Comparison of ENCODE assay signal across 23 cellular contexts in genomic region chr17:28904800-28905199, GRCh38. TPM values are rescaled to one million over a fixed set of nuclear protein-coding genes. Genes with fewer than 3 reads are reported as not detected.
DNase-seq lines count a peak whose midpoint lies in the region; ATAC-seq, FAIRE-seq and TF ChIP-seq lines count a peak whose summit lies in the region.
"Had no signal": no experiment of that assay in that cellular context is flagged by ENCODE, and none has a peak within 500 bp of the region (broad histone marks: within the 10 kb centered on the region; RNA-seq: fewer than 3 reads in every experiment).

No MANE protein-coding gene starts in this region.

- H3K4me1 ChIP-seq in HepG2 (ENCODE audit: insufficient read depth, low read length), result peaks cover 52% of the 10 kb centered on the region
- H3K4me1 ChIP-seq in right lobe of liver, result peaks cover 0 to 26% (median 2%) of the 10 kb centered on the region in 4 donors

- POLR2A ChIA-PET in HepG2 (lab: Yijun Ruan, JAX), result no interaction called here

- TF ChIP-seq EP300 in HepG2 (IDR thresholded peaks at IDR 0.05; ENCODE audit: low read depth in 2 of 2, low read length in 2 of 2) (no peak), HepG2 (CRISPR knock-in tag; IDR thresholded peaks at IDR 0.05; ENCODE audit: borderline replicate concordance) (no peak)

- CTCF ChIA-PET in HepG2 (lab: Yijun Ruan, JAX; ENCODE audit: low intra/inter-chr PET ratio, low total read pairs), result interaction anchor here (3.6 kb wide), 1 partner anchor 11 kb away, joined by 36 read pairs; no protein-coding TSS in a partner anchor

- no peak for TF ChIP-seq RAD21 in HepG2 (CRISPR knock-in tag; IDR thresholded peaks at IDR 0.05)

- H3K4me2 ChIP-seq in HepG2 (ENCODE audit: low read depth, low read length), result no peak overlapping the region

- DNase-seq in HepG2 (ENCODE audit: low spot score), result no peak
- DNase-seq in right lobe of liver, result no peak
- DNase-seq in epithelial cell of esophagus (ENCODE audit: low read depth), result peak; percentile 26
- no peak for DNase-seq in NCI-H146 (lab: John Stamatoyannopoulos, UW)
- DNase-seq in activated gamma-delta T cell (lab: John Stamatoyannopoulos, UW), result no peak
- DNase-seq in lower leg skin (ENCODE audit: low spot score in 2 of 2), result no peak
- DNase-seq: activated CD8-positive, alpha-beta memory T cell treated with anti-CD3 and anti-CD28 coated beads, Interleukin-2, amount 50 U/mL, for 4 hours; activated naive CD4-positive, alpha-beta T cell; DND-41; foreskin melanocyte; GOT3; IMR-90; left lung; MV-4-11; NCI-H2029; NCI-H510A treated with DMSO at 0.1 percent for 48 hours; pancreas; SIG-M5; stimulated activated CD4-positive, alpha-beta T cell treated with anti-CD3 and anti-CD28 coated beads, Interleukin-4, amount 100 ng/mL, for 1 hour; T-helper 2 cell had no signal

- WGBS in HepG2 (ENCODE audit: low lambda C conversion rate), result 69% methylated on average over 4 of the region's 4 CpGs
- 40% methylated on average over 4 of the region's 4 CpGs for WGBS in right lobe of liver (ENCODE audit: insufficient coverage, low coverage, low lambda C conversion rate, missing lambda C conversion rate)
- 45 to 59% methylated on average over 4 of the region's 4 CpGs for WGBS in lower leg skin, 2 donors

- BruUV-seq in HepG2 (replicated peaks; lab: Mats Ljungman, UMichigan), result no TSS peak

- TF ChIP-seq POLR2A in HepG2 (IDR thresholded peaks at IDR 0.05; ENCODE audit: insufficient read depth in 1 of 2, low read depth in 2 of 2, low read length in 2 of 2) (no peak), right lobe of liver (IDR thresholded peaks at IDR 0.05) (no peak), lower leg skin (IDR thresholded peaks at IDR 0.05) (no peak)

- H3K36me3 ChIP-seq in HepG2 (replicated peaks in 1 of 2; ENCODE audit: control insufficient read depth in 1 of 2, insufficient read depth in 2 of 2, low read length in 2 of 2), result peaks cover 6 to 36% of the 10 kb centered on the region in 2 experiments; a peak in 3 of 5 replicates
- H3K36me3 ChIP-seq in right lobe of liver, result peaks cover 0 to 25% (median 8%) of the 10 kb centered on the region in 4 donors

- no peak for FAIRE-seq in HepG2 (lab: Jason Lieb, UNC)
- FAIRE-seq: astrocyte, colon, GM18507, pancreas had no signal

- H3K9me3 ChIP-seq in HepG2 (ENCODE audit: low read length) (no peaks in the 10 kb centered on the region), right lobe of liver (no peaks in the 10 kb centered on the region)
- H3K9me3 ChIP-seq: left lung, pancreas had no signal

- no peak for TF ChIP-seq CTCF in HepG2 (CRISPR knock-in tag; IDR thresholded peaks at IDR 0.05)
- TF ChIP-seq CTCF in right lobe of liver (IDR thresholded peaks at IDR 0.05), result no peak
- TF ChIP-seq CTCF in epithelial cell of esophagus (IDR thresholded peaks at IDR 0.05; ENCODE audit: insufficient read depth, low read depth, low read length, missing control alignments), result no peak
- no peak for TF ChIP-seq CTCF in lower leg skin (IDR thresholded peaks at IDR 0.05)

- in situ Hi-C loops in HepG2 (cut with HindIII; ENCODE audit: extremely low pct_ligation_motif_present, low pct_unique_long_range_greater_than_20kb), result no loop called here

- peaks cover 7% of the 10 kb centered on the region for H3K79me2 ChIP-seq in HepG2 (ENCODE audit: insufficient read depth, low read length)

- no peak overlapping the region for H2AFZ ChIP-seq in HepG2 (ENCODE audit: low read length)

- no peaks in the 10 kb centered on the region; a peak in 1 of 5 replicates for H3K27me3 ChIP-seq in HepG2 (ENCODE audit: control insufficient read depth in 1 of 2, insufficient read depth in 2 of 2, low read length in 2 of 2)
- no peaks in the 10 kb centered on the region for H3K27me3 ChIP-seq in right lobe of liver
- H3K27me3 ChIP-seq: left lung, pancreas had no signal

- H3K27ac ChIP-seq in HepG2 (ENCODE audit: extremely low read length, insufficient read depth, low read length), result no peak overlapping the region
- no peak overlapping the region for H3K27ac ChIP-seq in right lobe of liver
- H3K27ac ChIP-seq: left lung, pancreas had no signal

- no peak for ATAC-seq in HepG2
- ATAC-seq in right lobe of liver, result no peak
- ATAC-seq: left lung, pancreas had no signal

- no peak overlapping the region for H3K9ac ChIP-seq in HepG2 (ENCODE audit: insufficient read depth, low read depth, low read length)

- H4K20me1 ChIP-seq in HepG2 (ENCODE audit: insufficient read depth, low read length), result peaks cover 4% of the 10 kb centered on the region; the same call in 1 of the 2 replicates

- intact Hi-C loops in HepG2 (cut with micrococcal nuclease; ENCODE audit: unreplicated experiment), result no loop called here
- intact Hi-C loops in right lobe of liver (cut with DNase I), result no loop called here
- intact Hi-C loops in lower leg skin (cut with DNase I; ENCODE audit: low total_unique reads), result no loop called here

- H3K4me3 ChIP-seq in HepG2 (replicated peaks in 1 of 3; ENCODE audit: insufficient read depth in 1 of 3, low read depth in 2 of 3, low read length in 3 of 3) (no peak overlapping the region), right lobe of liver (no peak overlapping the region), epithelial cell of esophagus (ENCODE audit: low read length) (no peak overlapping the region), lower leg skin (ENCODE audit: low read depth, poor library complexity, severe bottlenecking) (no peak overlapping the region)
- H3K4me3 ChIP-seq: left lung, pancreas had no signal

RNA-seq across cellular contexts. Expression of gene DHRS13, which starts 1.9 kb away (rescaled TPM):
- total RNA-seq in HepG2 (2016; rRNA removed; fragmentation: Illumina TruSeq; extraction: Trizol) (7.6 and 12.6 TPM in 2 replicates), right lobe of liver (10 to 100 TPM in 3 of 6 experiments, 1 to 10 TPM in 3; 3.4 to 27.4 (median 8.8) TPM), lower leg skin (10 to 100 TPM; 19.2 to 22.9 (median 19.5) TPM)
- total RNA-seq in HepG2 (2016; cell fraction: cytosol; rRNA removed; fragmentation: Illumina TruSeq; extraction: Trizol; ENCODE audit: low read depth), result 3.8 and 4.4 TPM in 2 replicates
- 6.5 and 14.0 TPM in 2 replicates for total RNA-seq in HepG2 (2016; cell fraction: insoluble cytoplasmic fraction; rRNA removed; fragmentation: Illumina TruSeq; extraction: Trizol)
- total RNA-seq in HepG2 (2016; cell fraction: membrane; rRNA removed; fragmentation: Illumina TruSeq; extraction: Trizol), result 8.0 and 9.3 TPM in 2 replicates
- total RNA-seq in HepG2 (2016; cell fraction: nucleus; rRNA removed; fragmentation: Illumina TruSeq; extraction: Trizol), result 9.7 and 11.6 TPM in 2 replicates
- 11.8 and 14.9 TPM in 2 replicates for polyA plus RNA-seq in HepG2 (2011; rRNA removed)
- polyA plus RNA-seq in HepG2 (2011; cell fraction: cytosol; rRNA removed), result 17.3 and 17.4 TPM in 2 replicates
- polyA plus RNA-seq in HepG2 (2011; cell fraction: nucleus; rRNA removed), result 8.7 and 11.2 TPM in 2 replicates
- polyA plus RNA-seq in HepG2 (2012), result 3.6 and 6.3 TPM in 2 replicates
- 4.0 and 5.3 TPM in 2 replicates for polyA plus RNA-seq in HepG2 (2016; cell fraction: cytosol; fragmentation: Illumina TruSeq; extraction: Trizol; ENCODE audit: low read depth)
- 8.0 and 9.0 TPM in 2 replicates for polyA plus RNA-seq in HepG2 (2016; cell fraction: insoluble cytoplasmic fraction; fragmentation: Illumina TruSeq; extraction: Trizol; ENCODE audit: low read depth)
- polyA plus RNA-seq in HepG2 (2016; cell fraction: membrane; fragmentation: Illumina TruSeq; extraction: Trizol; ENCODE audit: low read depth), result 7.0 and 7.5 TPM in 2 replicates
- polyA plus RNA-seq in HepG2 (2016; cell fraction: nucleus; fragmentation: Illumina TruSeq; extraction: Trizol; ENCODE audit: insufficient read depth, low read depth), result 20.2 and 21.1 TPM in 2 replicates
- 15.0 and 24.2 TPM in 2 replicates for polyA minus RNA-seq in HepG2 (2011; rRNA and poly(A)+ RNA removed; ENCODE audit: low replicate concordance)
- polyA minus RNA-seq in HepG2 (2011; cell fraction: cytosol; rRNA and poly(A)+ RNA removed), result 5.9 and 8.7 TPM in 2 replicates
- 5.2 and 7.8 TPM in 2 replicates for polyA minus RNA-seq in HepG2 (2011; cell fraction: nucleus; rRNA and poly(A)+ RNA removed)

RNA-seq across cellular contexts. Expression of gene FLOT2, which starts 7.3 kb away (rescaled TPM):
- total RNA-seq in HepG2 (2016; rRNA removed; fragmentation: Illumina TruSeq; extraction: Trizol) (54.3 and 60.7 TPM in 2 replicates), right lobe of liver (100 to 1,000 TPM in 1 of 6 experiments, 10 to 100 TPM in 5; 64.9 to 131 (median 82.8) TPM), lower leg skin (100 to 1,000 TPM in 1 of 4 donors, 10 to 100 TPM in 3; 38.7 to 117 (median 45.6) TPM)
- 21.0 and 27.1 TPM in 2 replicates for total RNA-seq in HepG2 (2016; cell fraction: cytosol; rRNA removed; fragmentation: Illumina TruSeq; extraction: Trizol; ENCODE audit: low read depth)
- total RNA-seq in HepG2 (2016; cell fraction: insoluble cytoplasmic fraction; rRNA removed; fragmentation: Illumina TruSeq; extraction: Trizol), result 53.0 and 55.0 TPM in 2 replicates
- total RNA-seq in HepG2 (2016; cell fraction: membrane; rRNA removed; fragmentation: Illumina TruSeq; extraction: Trizol), result 55.4 and 58.7 TPM in 2 replicates
- 31.5 and 32.6 TPM in 2 replicates for total RNA-seq in HepG2 (2016; cell fraction: nucleus; rRNA removed; fragmentation: Illumina TruSeq; extraction: Trizol)
- polyA plus RNA-seq in HepG2 (2011; rRNA removed), result 54.5 and 60.6 TPM in 2 replicates
- 66.4 and 77.9 TPM in 2 replicates for polyA plus RNA-seq in HepG2 (2011; cell fraction: cytosol; rRNA removed)
- 62.5 and 67.8 TPM in 2 replicates for polyA plus RNA-seq in HepG2 (2011; cell fraction: nucleus; rRNA removed)
- 42.3 and 50.0 TPM in 2 replicates for polyA plus RNA-seq in HepG2 (2012)
- 27.5 and 28.8 TPM in 2 replicates for polyA plus RNA-seq in HepG2 (2016; cell fraction: cytosol; fragmentation: Illumina TruSeq; extraction: Trizol; ENCODE audit: low read depth)
- polyA plus RNA-seq in HepG2 (2016; cell fraction: insoluble cytoplasmic fraction; fragmentation: Illumina TruSeq; extraction: Trizol; ENCODE audit: low read depth), result 48.1 and 64.0 TPM in 2 replicates
- polyA plus RNA-seq in HepG2 (2016; cell fraction: membrane; fragmentation: Illumina TruSeq; extraction: Trizol; ENCODE audit: low read depth), result 49.0 and 54.8 TPM in 2 replicates
- 64.4 and 67.0 TPM in 2 replicates for polyA plus RNA-seq in HepG2 (2016; cell fraction: nucleus; fragmentation: Illumina TruSeq; extraction: Trizol; ENCODE audit: insufficient read depth, low read depth)
- 124 and 166 TPM in 2 replicates for polyA minus RNA-seq in HepG2 (2011; rRNA and poly(A)+ RNA removed; ENCODE audit: low replicate concordance)
- 35.9 and 59.2 TPM in 2 replicates for polyA minus RNA-seq in HepG2 (2011; cell fraction: cytosol; rRNA and poly(A)+ RNA removed)
- 14.0 and 19.0 TPM in 2 replicates for polyA minus RNA-seq in HepG2 (2011; cell fraction: nucleus; rRNA and poly(A)+ RNA removed)

RNA-seq across cellular contexts. Expression of gene PHF12, which starts 46.5 kb away (rescaled TPM):
- total RNA-seq in HepG2 (2016; rRNA removed; fragmentation: Illumina TruSeq; extraction: Trizol) (9.8 and 10.0 TPM in 2 replicates), right lobe of liver (10 to 100 TPM; 13.0 to 33.1 (median 17.4) TPM), lower leg skin (10 to 100 TPM; 24.4 to 52.9 (median 42.7) TPM)
- total RNA-seq in HepG2 (2016; cell fraction: cytosol; rRNA removed; fragmentation: Illumina TruSeq; extraction: Trizol; ENCODE audit: low read depth), result 38.8 and 40.7 TPM in 2 replicates
- 6.6 and 12.3 TPM in 2 replicates for total RNA-seq in HepG2 (2016; cell fraction: insoluble cytoplasmic fraction; rRNA removed; fragmentation: Illumina TruSeq; extraction: Trizol)
- total RNA-seq in HepG2 (2016; cell fraction: membrane; rRNA removed; fragmentation: Illumina TruSeq; extraction: Trizol), result 20.1 and 21.2 TPM in 2 replicates
- 11.6 and 13.5 TPM in 2 replicates for total RNA-seq in HepG2 (2016; cell fraction: nucleus; rRNA removed; fragmentation: Illumina TruSeq; extraction: Trizol)
- 17.1 and 23.9 TPM in 2 replicates for polyA plus RNA-seq in HepG2 (2011; rRNA removed)
- polyA plus RNA-seq in HepG2 (2011; cell fraction: cytosol; rRNA removed), result 9.0 and 10.2 TPM in 2 replicates
- polyA plus RNA-seq in HepG2 (2011; cell fraction: nucleus; rRNA removed), result 40.3 and 44.7 TPM in 2 replicates
- polyA plus RNA-seq in HepG2 (2012), result 12.4 and 17.6 TPM in 2 replicates
- 2.7 and 2.8 TPM in 2 replicates for polyA plus RNA-seq in HepG2 (2016; cell fraction: cytosol; fragmentation: Illumina TruSeq; extraction: Trizol; ENCODE audit: low read depth)
- 11.3 and 15.3 TPM in 2 replicates for polyA plus RNA-seq in HepG2 (2016; cell fraction: insoluble cytoplasmic fraction; fragmentation: Illumina TruSeq; extraction: Trizol; ENCODE audit: low read depth)
- 9.9 and 10.4 TPM in 2 replicates for polyA plus RNA-seq in HepG2 (2016; cell fraction: membrane; fragmentation: Illumina TruSeq; extraction: Trizol; ENCODE audit: low read depth)
- 39.1 and 44.1 TPM in 2 replicates for polyA plus RNA-seq in HepG2 (2016; cell fraction: nucleus; fragmentation: Illumina TruSeq; extraction: Trizol; ENCODE audit: insufficient read depth, low read depth)
- 32.1 and 43.1 TPM in 2 replicates for polyA minus RNA-seq in HepG2 (2011; rRNA and poly(A)+ RNA removed; ENCODE audit: low replicate concordance)
- 13.8 and 18.0 TPM in 2 replicates for polyA minus RNA-seq in HepG2 (2011; cell fraction: cytosol; rRNA and poly(A)+ RNA removed)
- polyA minus RNA-seq in HepG2 (2011; cell fraction: nucleus; rRNA and poly(A)+ RNA removed), result 23.6 and 28.2 TPM in 2 replicates

RNA-seq across cellular contexts. Expression of gene ERAL1, which starts 50.0 kb away (rescaled TPM):
- total RNA-seq in HepG2 (2016; rRNA removed; fragmentation: Illumina TruSeq; extraction: Trizol) (46.9 and 50.7 TPM in 2 replicates), right lobe of liver (10 to 100 TPM; 21.6 to 47.1 (median 23.4) TPM), lower leg skin (10 to 100 TPM; 39.4 to 45.2 (median 41.6) TPM)
- total RNA-seq in HepG2 (2016; cell fraction: cytosol; rRNA removed; fragmentation: Illumina TruSeq; extraction: Trizol; ENCODE audit: low read depth), result 8.5 and 10.0 TPM in 2 replicates
- total RNA-seq in HepG2 (2016; cell fraction: insoluble cytoplasmic fraction; rRNA removed; fragmentation: Illumina TruSeq; extraction: Trizol), result 48.8 and 50.6 TPM in 2 replicates
- 17.1 and 19.7 TPM in 2 replicates for total RNA-seq in HepG2 (2016; cell fraction: membrane; rRNA removed; fragmentation: Illumina TruSeq; extraction: Trizol)
- 28.7 and 36.3 TPM in 2 replicates for total RNA-seq in HepG2 (2016; cell fraction: nucleus; rRNA removed; fragmentation: Illumina TruSeq; extraction: Trizol)
- 72.2 and 73.5 TPM in 2 replicates for polyA plus RNA-seq in HepG2 (2011; rRNA removed)
- 72.3 and 85.9 TPM in 2 replicates for polyA plus RNA-seq in HepG2 (2011; cell fraction: cytosol; rRNA removed)
- 55.6 and 60.0 TPM in 2 replicates for polyA plus RNA-seq in HepG2 (2011; cell fraction: nucleus; rRNA removed)
- 42.4 and 45.1 TPM in 2 replicates for polyA plus RNA-seq in HepG2 (2012)
- 13.8 and 14.3 TPM in 2 replicates for polyA plus RNA-seq in HepG2 (2016; cell fraction: cytosol; fragmentation: Illumina TruSeq; extraction: Trizol; ENCODE audit: low read depth)
- polyA plus RNA-seq in HepG2 (2016; cell fraction: insoluble cytoplasmic fraction; fragmentation: Illumina TruSeq; extraction: Trizol; ENCODE audit: low read depth), result 78.5 and 84.9 TPM in 2 replicates
- polyA plus RNA-seq in HepG2 (2016; cell fraction: membrane; fragmentation: Illumina TruSeq; extraction: Trizol; ENCODE audit: low read depth), result 24.1 and 26.2 TPM in 2 replicates
- polyA plus RNA-seq in HepG2 (2016; cell fraction: nucleus; fragmentation: Illumina TruSeq; extraction: Trizol; ENCODE audit: insufficient read depth, low read depth), result 72.4 and 76.9 TPM in 2 replicates
- polyA minus RNA-seq in HepG2 (2011; rRNA and poly(A)+ RNA removed; ENCODE audit: low replicate concordance), result 142 and 176 TPM in 2 replicates
- 44.2 and 52.7 TPM in 2 replicates for polyA minus RNA-seq in HepG2 (2011; cell fraction: cytosol; rRNA and poly(A)+ RNA removed)
- 29.7 and 30.6 TPM in 2 replicates for polyA minus RNA-seq in HepG2 (2011; cell fraction: nucleus; rRNA and poly(A)+ RNA removed)
